In the genomic region with DNA sequence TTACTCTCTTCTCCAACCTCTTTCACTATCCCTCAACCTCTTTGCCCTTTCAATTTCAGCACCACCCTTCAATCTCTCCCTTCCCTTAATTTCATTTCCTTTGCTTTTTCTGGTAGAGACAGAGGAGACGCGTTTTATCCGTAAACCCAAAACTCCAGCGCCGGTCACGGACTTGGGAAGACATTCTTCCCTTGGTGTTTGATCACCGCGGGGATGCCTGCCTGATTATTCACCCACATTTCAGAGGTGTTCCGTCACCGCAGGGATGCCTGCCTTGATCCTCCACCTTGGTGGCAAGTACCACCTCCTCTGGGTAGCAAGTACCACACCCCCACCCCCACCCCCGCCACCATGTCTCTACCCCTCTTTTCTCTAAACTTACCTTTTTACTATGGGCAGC, we compare ENCODE assay signal across 27 cellular contexts.
"Had no signal": no experiment of that assay in that cellular context is flagged by ENCODE, and none has a peak within 500 bp of the region (broad histone marks: within the 10 kb centered on the region; RNA-seq: fewer than 3 reads in every experiment).

No MANE protein-coding gene starts in this region.

- H3K36me3 Mint-ChIP-seq: naive B cell; natural killer cell; stimulated activated effector memory CD8-positive, alpha-beta T cell treated with anti-CD3 and anti-CD28 coated beads, Interleukin-12 subunit alpha, Interleukin-12 subunit beta, amount 100 ng/mL, for 72 hours; type B pancreatic cell had no signal

- H3K27ac Mint-ChIP-seq: naive B cell; natural killer cell; stimulated activated effector memory CD8-positive, alpha-beta T cell treated with anti-CD3 and anti-CD28 coated beads, Interleukin-12 subunit alpha, Interleukin-12 subunit beta, amount 100 ng/mL, for 72 hours; stimulated activated naive CD8-positive, alpha-beta T cell treated with anti-CD3 and anti-CD28 coated beads, Interleukin-15, Interleukin-2, amounts not matched to agents 100 ng/mL and 50 ng/mL, for 24 hours; type B pancreatic cell had no signal

- H3K4me3 Mint-ChIP-seq: naive B cell; natural killer cell; nephron progenitor cell; stimulated activated effector memory CD8-positive, alpha-beta T cell treated with anti-CD3 and anti-CD28 coated beads, Interleukin-12 subunit alpha, Interleukin-12 subunit beta, amount 100 ng/mL, for 72 hours; stimulated activated naive CD8-positive, alpha-beta T cell treated with anti-CD3 and anti-CD28 coated beads, Interleukin-15, Interleukin-2, amounts not matched to agents 100 ng/mL and 50 ng/mL, for 24 hours; type B pancreatic cell had no signal

- H3K9me3 ChIP-seq: lower lobe of right lung, pancreas, prostate gland, spleen, suprapubic skin, thoracic aorta, tibial artery, vagina had no signal

- FAIRE-seq: keratinocyte, pancreas had no signal

- ATAC-seq: left cardiac atrium; left lobe of liver; lower lobe of right lung; natural killer cell; pancreas; right cardiac atrium; sciatic nerve; stimulated activated effector memory CD8-positive, alpha-beta T cell treated with anti-CD3 and anti-CD28 coated beads, Interleukin-12 subunit alpha, Interleukin-12 subunit beta, amount 100 ng/mL, for 72 hours had no signal

- H3K4me3 ChIP-seq: lower lobe of right lung, pancreas, prostate gland, skin epidermis, spleen, suprapubic skin, thoracic aorta, tibial artery, vagina had no signal

- H3K27ac ChIP-seq: lower lobe of right lung, pancreas, prostate gland, skin epidermis, spleen, suprapubic skin, thoracic aorta, tibial artery, vagina had no signal

- H3K27me3 Mint-ChIP-seq: naive B cell; stimulated activated naive CD8-positive, alpha-beta T cell treated with anti-CD3 and anti-CD28 coated beads, Interleukin-15, Interleukin-2, amounts not matched to agents 100 ng/mL and 50 ng/mL, for 24 hours; type B pancreatic cell had no signal

- H3K27me3 ChIP-seq: pancreas, spleen, suprapubic skin, tibial artery, vagina had no signal

- H3K4me1 ChIP-seq: lower lobe of right lung, pancreas, prostate gland, spleen, suprapubic skin, tibial artery, vagina had no signal

- DNase-seq: hippocampal formation; kidney glomerular epithelial cell; left cardiac atrium; lower lobe of right lung; mammary epithelial cell; mesenchymal stem cell; naive B cell; natural killer cell; nephron progenitor cell; pancreas; retina; right cardiac atrium; spleen; stimulated activated CD4-positive, alpha-beta T cell treated with anti-CD3 and anti-CD28 coated beads, Interleukin-4, amount 100 ng/mL, for 24 hours; stimulated activated naive CD4-positive, alpha-beta T cell; tibial artery had no signal

- H3K4me1 Mint-ChIP-seq: naive B cell; natural killer cell; nephron progenitor cell; stimulated activated effector memory CD8-positive, alpha-beta T cell treated with anti-CD3 and anti-CD28 coated beads, Interleukin-12 subunit alpha, Interleukin-12 subunit beta, amount 100 ng/mL, for 72 hours had no signal

- H3K36me3 ChIP-seq: lower lobe of right lung, pancreas, prostate gland, spleen, suprapubic skin, thoracic aorta, tibial artery, vagina had no signal

- H3K9me3 Mint-ChIP-seq: natural killer cell; nephron progenitor cell; stimulated activated naive CD8-positive, alpha-beta T cell treated with anti-CD3 and anti-CD28 coated beads, Interleukin-15, Interleukin-2, amounts not matched to agents 100 ng/mL and 50 ng/mL, for 24 hours had no signal
